ENCODE assay signal across 14 cellular contexts in the genomic region with DNA sequence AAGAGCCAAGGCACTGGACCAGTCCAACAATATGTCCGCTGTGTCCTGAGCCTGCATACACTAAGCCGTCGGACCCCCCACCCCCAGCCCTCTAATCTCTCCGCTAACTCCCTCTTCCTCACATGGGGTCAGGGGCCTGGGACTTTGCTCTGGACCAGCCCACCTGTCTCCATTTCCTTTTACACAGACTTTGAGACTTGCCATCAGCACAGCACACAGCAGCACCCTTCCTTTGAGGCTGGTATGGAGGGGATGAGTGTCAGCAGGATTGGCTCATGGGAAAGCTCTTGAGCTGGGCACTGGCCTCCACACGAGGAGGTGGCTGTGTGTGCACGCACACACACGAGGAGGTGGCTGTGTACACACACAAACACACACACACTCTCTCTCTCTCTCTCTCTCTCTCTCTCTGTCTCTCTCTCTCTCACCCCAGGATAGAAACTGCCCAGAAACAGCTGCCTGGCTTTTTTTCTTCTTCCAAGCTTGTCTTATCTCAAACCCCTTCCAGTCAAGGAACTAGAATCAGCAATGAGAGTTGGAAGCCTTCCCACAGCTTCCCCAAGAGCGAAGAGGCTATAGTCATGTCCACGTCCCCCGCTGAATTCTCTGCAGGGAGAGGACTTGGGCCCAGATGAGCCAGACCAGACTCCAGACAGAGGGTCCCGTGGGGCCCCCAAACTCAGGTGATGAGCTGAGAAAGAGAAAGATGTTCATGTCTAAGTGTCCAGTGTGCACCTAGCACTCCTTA. TPM values are rescaled to one million over a fixed set of nuclear protein-coding genes. Genes with fewer than 3 reads are reported as not detected.
DNase-seq lines count a peak whose midpoint lies in the region; ATAC-seq, FAIRE-seq and TF ChIP-seq lines count a peak whose summit lies in the region.
"Had no signal": no experiment of that assay in that cellular context is flagged by ENCODE, and none has a peak within 500 bp of the region (broad histone marks: within the 10 kb centered on the region; RNA-seq: fewer than 3 reads in every experiment).

No MANE protein-coding gene starts in this region.

- CTCF ChIA-PET in A549 (lab: Yijun Ruan, JAX): interaction anchor here (0.6 to 2.8 kb wide), 7 partner anchors 15 to 290 kb away, joined by 3 to 15 read pairs (median 3); no protein-coding TSS in a partner anchor

- no peak for TF ChIP-seq POLR2A in A549 (IDR thresholded peaks at IDR 0.05; ENCODE audit: low read length)

- ATAC-seq in A549 (peak; percentile 23 to 30; a peak in 2 of 6 replicates), naive B cell (ENCODE audit: low read depth in 2 of 2) (no peak), sciatic nerve (no peak)

- peaks cover 0 to 2% (median 0%) of the 10 kb centered on the region in 7 donors for H3K9me3 Mint-ChIP-seq in naive B cell
- H3K9me3 Mint-ChIP-seq: activated naive CD8-positive, alpha-beta T cell treated with anti-CD3 and anti-CD28 coated beads for 36 hours had no signal

- intact Hi-C loops in sciatic nerve (cut with DNase I): no loop called here

- H3K27ac ChIP-seq in A549 (peak overlapping the region; percentile 64 to 72; a peak in 5 of 6 replicates), brain microvascular endothelial cell (no peak overlapping the region)
- H3K27ac ChIP-seq: SJSA1 had no signal

- 91% methylated on average over 11 of the region's 11 CpGs for WGBS in A549 (ENCODE audit: missing lambda C conversion rate)

- H3K4me3 ChIP-seq in A549 (no peak overlapping the region), brain microvascular endothelial cell (ENCODE audit: low read depth, low read length) (no peak overlapping the region)
- H3K4me3 ChIP-seq: SJSA1 had no signal

- H3K4me1 Mint-ChIP-seq in naive B cell: peaks cover 15 to 33% (median 19%) of the 10 kb centered on the region in 3 donors
- H3K4me1 Mint-ChIP-seq: activated naive CD8-positive, alpha-beta T cell treated with anti-CD3 and anti-CD28 coated beads for 36 hours had no signal

- no peaks in the 10 kb centered on the region for H3K36me3 ChIP-seq in brain microvascular endothelial cell (replicated peaks)

- FAIRE-seq in A549 (lab: Jason Lieb, UNC): no peak
- FAIRE-seq: bronchial epithelial cell had no signal

- TF ChIP-seq EP300 in A549 (IDR thresholded peaks at IDR 0.05): no peak

- in situ Hi-C loops in brain microvascular endothelial cell (cut with HindIII; ENCODE audit: low pct_ligation_motif_present, low sequenced_read_pairs): no loop called here

- H3K4me3 Mint-ChIP-seq in naive B cell: no peak overlapping the region
- H3K4me3 Mint-ChIP-seq: activated naive CD8-positive, alpha-beta T cell treated with anti-CD3 and anti-CD28 coated beads for 36 hours had no signal

- H3K4me1 ChIP-seq in A549: peaks cover 26% of the 10 kb centered on the region
- H3K4me1 ChIP-seq: SJSA1 had no signal

- POLR2A ChIA-PET in A549 (lab: Yijun Ruan, JAX): no interaction called here

- no peak for TF ChIP-seq RAD21 in A549 (conservative IDR thresholded peaks at IDR 0.05 in 1 of 2, IDR thresholded peaks at IDR 0.05 in 1 of 2)

- no peak overlapping the region for H3K4me2 ChIP-seq in A549

- TF ChIP-seq CTCF in A549 (IDR thresholded peaks at IDR 0.05): no peak
- TF ChIP-seq CTCF in brain microvascular endothelial cell (IDR thresholded peaks at IDR 0.05; ENCODE audit: low read depth, low read length, missing control alignments): no peak

- no peaks in the 10 kb centered on the region for H3K27me3 ChIP-seq in brain microvascular endothelial cell (replicated peaks)
- H3K27me3 ChIP-seq: SJSA1 had no signal

- H3K27ac Mint-ChIP-seq in naive B cell: peak overlapping the region in 5 of 6 donors; percentile 46 to 87 (median 52)
- H3K27ac Mint-ChIP-seq: activated naive CD8-positive, alpha-beta T cell treated with anti-CD3 and anti-CD28 coated beads for 36 hours had no signal

- peaks cover 9 to 31% of the 10 kb centered on the region in 2 donors for H3K36me3 Mint-ChIP-seq in naive B cell

- no peaks in the 10 kb centered on the region for H3K9me3 ChIP-seq in A549
- H3K9me3 ChIP-seq: SJSA1 had no signal

- no peaks in the 10 kb centered on the region for H3K27me3 Mint-ChIP-seq in naive B cell
- H3K27me3 Mint-ChIP-seq: activated naive CD8-positive, alpha-beta T cell treated with anti-CD3 and anti-CD28 coated beads for 36 hours had no signal

- DNase-seq in A549 (ENCODE audit: low read depth in 1 of 2, low spot score in 1 of 2): no peak
- peak; percentile 64 for DNase-seq in DMS53 (lab: John Stamatoyannopoulos, UW)
- peak; percentile 18 for DNase-seq in brain microvascular endothelial cell
- no peak for DNase-seq in naive B cell
- no peak for DNase-seq in sciatic nerve (ENCODE audit: low spot score)
- no peak for DNase-seq in NCI-H82 (lab: John Stamatoyannopoulos, UW)
- DNase-seq in SW 1271 (lab: John Stamatoyannopoulos, UW): no peak
- no peak for DNase-seq in HT-29 (ENCODE audit: low spot score)
- DNase-seq: activated CD4-positive, alpha-beta T cell treated with anti-CD3 and anti-CD28 coated beads for 4 hours; activated naive CD8-positive, alpha-beta T cell treated with anti-CD3 and anti-CD28 coated beads for 36 hours; NCI-H1930; NCI-H524 had no signal

TF ChIP-seq in A549, 52 proteins besides CTCF, POLR2A, EP300 and RAD21:
- TF ChIP-seq KDM5A (IDR thresholded peaks at IDR 0.05): no peak
- TF ChIP-seq HES2 (IDR thresholded peaks at IDR 0.05): no peak
- no peak for TF ChIP-seq CBX2 (IDR thresholded peaks at IDR 0.05; ENCODE audit: borderline replicate concordance, low read depth)
- TF ChIP-seq SREBF2 (IDR thresholded peaks at IDR 0.05): no peak

RNA-seq across cellular contexts. Expression of gene SLC9A8, which starts 18.6 kb away (rescaled TPM):
- polyA plus RNA-seq in A549 (2011; rRNA removed) (5.0 and 7.4 TPM in 2 replicates), A549 (2017; fragmentation: RNase III; extraction: RNeasy Plus Mini Kit Qiagen cat#74134 plus additional on column Dnase treatment) (7.9 to 9.5 TPM (median 7.9 TPM) in 3 replicates), naive B cell (ENCODE audit: low read depth in 6 of 6) (10 to 100 TPM in 3 of 6 donors, 1 to 10 TPM in 3; 6.4 to 14.2 (median 10.7) TPM)
- 3.1 and 4.3 TPM in 2 replicates for polyA plus RNA-seq in A549 (2012; cell fraction: cytosol; rRNA removed)
- polyA plus RNA-seq in A549 (2012; cell fraction: nucleus; rRNA removed): 18.0 and 20.7 TPM in 2 replicates
- polyA minus RNA-seq in A549 (2011; rRNA and poly(A)+ RNA removed): 10.9 and 20.7 TPM in 2 replicates
- total RNA-seq in sciatic nerve: 14.4 TPM
- total RNA-seq in HT-29 (2014; rRNA removed; shearing (Covaris generic)): 27.4 and 39.9 TPM in 2 replicates

Comparison
In these comparisons a context has a peak if more than half of its experiments do, and no peak if none do; other contexts are left out.
1. ATAC-seq: peak in A549 (2 of 2); none in naive B cell (0 of 2) and sciatic nerve (single experiment).
2. DNase-seq: peak in DMS53 (single experiment) and brain microvascular endothelial cell (single experiment); none in A549 (0 of 2), naive B cell (single experiment), sciatic nerve (single experiment), NCI-H82 (single experiment), SW 1271 (0 of 2) and HT-29 (single experiment).